ENCODE assay signal across 8 cellular contexts in the genomic region with DNA sequence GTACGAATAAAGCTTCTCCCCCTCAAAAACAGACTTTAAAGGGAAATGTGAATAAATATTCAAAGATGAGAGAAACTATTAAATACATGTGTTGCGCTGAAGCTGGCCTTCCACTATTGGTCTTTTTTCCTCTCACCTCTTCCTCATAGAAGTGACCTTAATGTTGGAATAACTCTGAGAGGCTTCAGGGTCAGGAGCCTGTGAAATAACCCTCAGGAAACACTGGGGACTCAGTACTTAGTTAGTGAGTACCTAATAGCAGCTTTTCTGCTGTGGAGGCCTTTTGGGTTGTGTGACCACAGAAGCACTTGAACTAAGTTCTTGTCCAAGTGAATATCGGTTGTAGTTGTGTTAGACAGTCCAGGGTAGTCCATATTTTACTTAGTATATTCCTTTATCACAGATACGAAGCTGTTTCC. TPM values are rescaled to one million over a fixed set of nuclear protein-coding genes. Genes with fewer than 3 reads are reported as not detected.
DNase-seq lines count a peak whose midpoint lies in the region; ATAC-seq and TF ChIP-seq lines count a peak whose summit lies in the region.

No MANE protein-coding gene starts in this region.

- peaks cover 15% of the 10 kb centered on the region for H3K36me3 Mint-ChIP-seq in activated T-helper 1 cell treated with anti-CD3 and anti-CD28 coated beads, Interleukin-12 subunit alpha, Interleukin-12 subunit beta, Interleukin-2, Interleukin-4 antibody, amounts not matched to agents 30 ng/mL and 10 ng/mL and 1 ng/mL, durations not matched to agents 14 hours and 24 hours and 36 hours (ENCODE audit: low read depth)

- H3K36me3 ChIP-seq in left ventricle myocardium inferior = no peaks in the 10 kb centered on the region

- peak overlapping the region; percentile 90 for H3K27ac ChIP-seq in left ventricle myocardium inferior (replicated peaks)
- H3K27ac ChIP-seq in substantia nigra (ENCODE audit: low read depth, low read length, poor library complexity, severe bottlenecking) = peak overlapping the region; percentile 67

- ATAC-seq in Right ventricle myocardium inferior = no peak

- no peak for TF ChIP-seq CTCF in left ventricle myocardium inferior (IDR thresholded peaks at IDR 0.05; ENCODE audit: borderline replicate concordance)

- no peaks in the 10 kb centered on the region for H3K9me3 Mint-ChIP-seq in activated T-helper 1 cell treated with anti-CD3 and anti-CD28 coated beads, Interleukin-12 subunit alpha, Interleukin-12 subunit beta, Interleukin-2, Interleukin-4 antibody, amounts not matched to agents 30 ng/mL and 10 ng/mL and 1 ng/mL, durations not matched to agents 14 hours and 24 hours and 36 hours

- no peaks in the 10 kb centered on the region for H3K27me3 ChIP-seq in left ventricle myocardium inferior (ENCODE audit: low read depth)

- peak overlapping the region; percentile 98 for H3K4me3 Mint-ChIP-seq in activated T-helper 1 cell treated with anti-CD3 and anti-CD28 coated beads, Interleukin-12 subunit alpha, Interleukin-12 subunit beta, Interleukin-2, Interleukin-4 antibody, amounts not matched to agents 30 ng/mL and 10 ng/mL and 1 ng/mL, durations not matched to agents 14 hours and 24 hours and 36 hours

- H3K4me3 ChIP-seq in left ventricle myocardium inferior = peak overlapping the region; percentile 83

- peaks cover 40% of the 10 kb centered on the region for H3K4me1 Mint-ChIP-seq in activated T-helper 1 cell treated with anti-CD3 and anti-CD28 coated beads, Interleukin-12 subunit alpha, Interleukin-12 subunit beta, Interleukin-2, Interleukin-4 antibody, amounts not matched to agents 30 ng/mL and 10 ng/mL and 1 ng/mL, durations not matched to agents 14 hours and 24 hours and 36 hours (ENCODE audit: low read depth)

- H3K4me1 ChIP-seq in left ventricle myocardium inferior = peaks cover 52% of the 10 kb centered on the region

- DNase-seq in left ventricle myocardium inferior = no peak
- DNase-seq in Right ventricle myocardium inferior (ENCODE audit: missing footprints) = no peak
- no peak for DNase-seq in activated T-helper 1 cell treated with anti-CD3 and anti-CD28 coated beads, Interleukin-12 subunit alpha, Interleukin-12 subunit beta, Interleukin-2, Interleukin-4 antibody, amounts not matched to agents 30 ng/mL and 10 ng/mL and 1 ng/mL, durations not matched to agents 14 hours and 24 hours and 36 hours (ENCODE audit: low spot score)
- peak; percentile 46 for DNase-seq in inferior parietal cortex (ENCODE audit: extremely low spot score)
- DNase-seq in substantia nigra (lab: John Stamatoyannopoulos, UW) = no peak
- DNase-seq in NK-92 treated with Interleukin-12 subunit alpha and Interleukin-12 subunit beta, amount 100 ng/mL, for 24 hours (lab: John Stamatoyannopoulos, UW) = no peak
- no peak for DNase-seq in midbrain (lab: John Stamatoyannopoulos, UW)
- DNase-seq in NCI-H146 (lab: John Stamatoyannopoulos, UW) = no peak

- peaks cover 3% of the 10 kb centered on the region for H3K27me3 Mint-ChIP-seq in activated T-helper 1 cell treated with anti-CD3 and anti-CD28 coated beads, Interleukin-12 subunit alpha, Interleukin-12 subunit beta, Interleukin-2, Interleukin-4 antibody, amounts not matched to agents 30 ng/mL and 10 ng/mL and 1 ng/mL, durations not matched to agents 14 hours and 24 hours and 36 hours (ENCODE audit: insufficient read depth)

- H3K27ac Mint-ChIP-seq in activated T-helper 1 cell treated with anti-CD3 and anti-CD28 coated beads, Interleukin-12 subunit alpha, Interleukin-12 subunit beta, Interleukin-2, Interleukin-4 antibody, amounts not matched to agents 30 ng/mL and 10 ng/mL and 1 ng/mL, durations not matched to agents 14 hours and 24 hours and 36 hours = peak overlapping the region; percentile 93

- no peaks in the 10 kb centered on the region for H3K9me3 ChIP-seq in left ventricle myocardium inferior (replicated peaks)

- intact Hi-C loops in left ventricle myocardium inferior (cut with micrococcal nuclease) (no loop called here), Right ventricle myocardium inferior (cut with DNase I) (loop anchor here (5.0 to 10.0 kb wide), 4 partner anchors 153 to 1240 kb away; a partner anchor contains a TSS)
- intact Hi-C loops in activated T-helper 1 cell treated with anti-CD3 and anti-CD28 coated beads, Interleukin-12 subunit alpha, Interleukin-12 subunit beta, Interleukin-2, Interleukin-4 antibody, amounts not matched to agents 30 ng/mL and 10 ng/mL and 1 ng/mL, durations not matched to agents 14 hours and 24 hours and 36 hours (cut with micrococcal nuclease) = loop anchor here (1.0 to 10.0 kb wide), 7 partner anchors 63 to 1810 kb away; a partner anchor contains a TSS

RNA-seq across cellular contexts. Expression of a gene that starts 0.8 kb away (rescaled TPM):
- total RNA-seq in left ventricle myocardium inferior (10.0 TPM), Right ventricle myocardium inferior (10.9 TPM)
- total RNA-seq in activated T-helper 1 cell treated with anti-CD3 and anti-CD28 coated beads, Interleukin-12 subunit alpha, Interleukin-12 subunit beta, Interleukin-2, Interleukin-4 antibody, amounts not matched to agents 30 ng/mL and 10 ng/mL and 1 ng/mL, durations not matched to agents 14 hours and 24 hours and 36 hours = 20.4 and 20.7 TPM in 2 replicates
